ENCODE assay signal across 25 cellular contexts in the genomic region with DNA sequence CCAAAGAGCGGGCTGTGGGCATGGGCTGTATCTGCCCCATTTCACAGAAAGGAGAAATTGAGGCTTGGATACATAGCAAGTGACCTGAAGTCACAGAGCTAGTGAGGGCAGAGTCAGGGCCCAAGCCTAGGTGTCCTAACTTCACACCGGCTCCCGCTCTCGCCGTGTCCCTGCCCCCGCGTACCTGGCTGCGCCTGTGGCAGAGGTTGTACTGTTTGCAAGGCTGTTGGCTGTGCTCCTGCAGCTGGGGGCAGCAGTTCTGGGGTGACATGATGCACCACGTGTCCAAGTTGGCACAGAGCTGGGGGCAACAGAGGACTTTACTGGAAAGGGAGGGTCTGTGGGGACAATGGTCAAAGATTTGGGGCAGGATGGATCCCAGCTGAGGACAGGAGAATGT. TPM values are rescaled to one million over a fixed set of nuclear protein-coding genes. Genes with fewer than 3 reads are reported as not detected.
"Had no signal": no experiment of that assay in that cellular context is flagged by ENCODE, and none has a peak within 500 bp of the region (broad histone marks: within the 10 kb centered on the region; RNA-seq: fewer than 3 reads in every experiment).

No MANE protein-coding gene starts in this region.

- H3K9me3 Mint-ChIP-seq: activated naive CD4-positive, alpha-beta T cell treated with anti-CD3 and anti-CD28 coated beads, Interleukin-2, amount 50 U/mL, for 72 hours; activated T-cell treated with anti-CD3 and anti-CD28 coated beads, Interleukin-2, amount 50 U/mL, for 4 hours; immature natural killer cell; nephron had no signal

- ATAC-seq: activated naive CD4-positive, alpha-beta T cell treated with anti-CD3 and anti-CD28 coated beads, Interleukin-2, amount 50 U/mL, for 72 hours; activated T-cell treated with anti-CD3 and anti-CD28 coated beads, Interleukin-2, amount 50 U/mL, for 4 hours; gastroesophageal sphincter; heart left ventricle; mucosa of descending colon had no signal

- H3K4me3 ChIP-seq: cardiac muscle cell, esophagus muscularis mucosa, gastroesophageal sphincter, heart left ventricle, mucosa of descending colon, thyroid gland had no signal

- H3K27ac Mint-ChIP-seq: activated naive CD4-positive, alpha-beta T cell treated with anti-CD3 and anti-CD28 coated beads, Interleukin-2, amount 50 U/mL, for 72 hours; nephron had no signal

- H3K4me3 Mint-ChIP-seq: activated T-cell treated with anti-CD3 and anti-CD28 coated beads, Interleukin-2, amount 50 U/mL, for 4 hours; immature natural killer cell; nephron had no signal

- H3K36me3 Mint-ChIP-seq: activated naive CD4-positive, alpha-beta T cell treated with anti-CD3 and anti-CD28 coated beads, Interleukin-2, amount 50 U/mL, for 72 hours had no signal

- DNase-seq: activated CD4-positive, alpha-beta T cell treated with anti-CD3 and anti-CD28 coated beads, Interleukin-2, amount 50 U/mL, for 4 hours; activated gamma-delta T cell; activated T-cell treated with anti-CD3 and anti-CD28 coated beads, Interleukin-2, amount 50 U/mL, for 4 hours; amniotic stem cell; dermis blood vessel endothelial cell; effector memory CD4-positive, alpha-beta T cell; immature natural killer cell; mesenchymal stem cell; stimulated activated CD4-positive, alpha-beta T cell treated with anti-CD3 and anti-CD28 coated beads, Interleukin-2, amount 100 ng/mL, for 24 hours; stimulated activated naive CD4-positive, alpha-beta T cell treated with Interleukin-2 at 50 U/mL for 16 hours; SW 1271; T1000; thyroid gland had no signal

- H3K36me3 ChIP-seq: cardiac muscle cell, thyroid gland had no signal

- H3K27ac ChIP-seq: cardiac muscle cell, esophagus muscularis mucosa, gastroesophageal sphincter, heart left ventricle, thyroid gland had no signal

- H3K9me3 ChIP-seq: esophagus muscularis mucosa, gastroesophageal sphincter, heart left ventricle, mucosa of descending colon, thyroid gland had no signal

- H3K27me3 ChIP-seq: esophagus muscularis mucosa, gastroesophageal sphincter, heart left ventricle, thyroid gland had no signal

RNA-seq across cellular contexts. Expression of a gene that starts 3.4 kb away (rescaled TPM):
- polyA plus RNA-seq: cardiac muscle cell had no signal

RNA-seq across cellular contexts. Expression of a gene that starts 10.8 kb away (rescaled TPM):
- total RNA-seq: dermis blood vessel endothelial cell, endothelial cell of umbilical vein, gastroesophageal sphincter, omental fat pad had no signal

RNA-seq across cellular contexts. Expression of a gene that starts 13.5 kb away (rescaled TPM):
- total RNA-seq: endothelial cell of umbilical vein, gastroesophageal sphincter, heart left ventricle, posterior vena cava, subcutaneous adipose tissue, urinary bladder had no signal
- polyA plus RNA-seq: endothelial cell of umbilical vein, heart left ventricle had no signal
